In the genomic region with DNA sequence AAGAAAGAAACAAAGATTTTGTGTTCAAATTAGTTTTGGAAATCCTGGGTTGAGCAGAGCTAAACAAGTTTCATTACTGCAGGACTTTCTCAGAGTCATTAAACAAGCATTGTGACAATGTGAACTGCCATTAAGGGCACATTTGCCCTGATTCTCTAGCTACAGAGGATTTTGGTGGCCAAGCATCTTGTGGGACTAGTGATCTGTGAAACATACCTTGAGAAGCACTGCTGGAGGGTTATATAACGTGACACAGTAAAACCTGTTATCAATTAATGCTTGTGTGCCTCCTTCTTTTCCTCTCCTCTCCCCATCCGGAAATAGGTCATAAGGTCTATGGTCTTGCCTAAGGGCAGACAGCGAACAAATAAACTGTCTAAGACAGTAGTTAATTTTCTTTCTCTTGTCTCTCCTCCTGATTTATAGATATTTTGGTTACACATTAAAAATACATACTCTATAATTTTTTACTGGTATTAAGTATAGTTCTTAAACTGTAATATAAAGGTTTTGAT, we compare ENCODE assay signal across 22 cellular contexts.
"Had no signal": no experiment of that assay in that cellular context is flagged by ENCODE, and none has a peak within 500 bp of the region (broad histone marks: within the 10 kb centered on the region; RNA-seq: fewer than 3 reads in every experiment).

No MANE protein-coding gene starts in this region.

- H3K4me1 Mint-ChIP-seq: activated CD4-positive, alpha-beta memory T cell treated with anti-CD3 and anti-CD28 coated beads, Interleukin-2, amount 10 ng/mL, durations not matched to agents 7 days and 5 days; activated naive CD4-positive, alpha-beta T cell treated with anti-CD3 and anti-CD28 coated beads, Interleukin-2, amount 50 U/mL, for 24 hours had no signal

- FAIRE-seq: endometrium, keratinocyte, urothelium cell line had no signal

- H3K36me3 ChIP-seq: adrenal gland, colonic mucosa, left lung, tibial artery had no signal

- H3K36me3 Mint-ChIP-seq: naive thymus-derived CD8-positive, alpha-beta T cell had no signal

- H3K4me1 ChIP-seq: adrenal gland, colonic mucosa, left lung, tibial artery had no signal

- H3K4me3 Mint-ChIP-seq: activated CD4-positive, alpha-beta memory T cell treated with anti-CD3 and anti-CD28 coated beads, Interleukin-2, amount 10 ng/mL, durations not matched to agents 7 days and 5 days; activated naive CD4-positive, alpha-beta T cell treated with anti-CD3 and anti-CD28 coated beads, Interleukin-2, amount 50 U/mL, for 24 hours; activated T-cell treated with anti-CD3 and anti-CD28 coated beads, Interleukin-2, amount 50 U/mL, for 4 hours; naive thymus-derived CD8-positive, alpha-beta T cell had no signal

- H3K27ac ChIP-seq: adrenal gland, colonic mucosa, left lung, skin epidermis, tibial artery had no signal

- DNase-seq: activated CD4-positive, alpha-beta memory T cell treated with anti-CD3 and anti-CD28 coated beads, Interleukin-2, amount 10 ng/mL, durations not matched to agents 7 days and 5 days; activated CD4-positive, alpha-beta T cell treated with anti-CD3 and anti-CD28 coated beads for 4 hours; activated effector memory CD4-positive, alpha-beta T cell treated with Interleukin-2 at 50 U/mL for 16 hours; activated T-cell treated with anti-CD3 and anti-CD28 coated beads, Interleukin-2, amount 50 U/mL, for 4 hours; adrenal gland; colonic mucosa; hippocampal formation; left lung; mucosa of descending colon; naive thymus-derived CD8-positive, alpha-beta T cell; right cardiac atrium; stimulated activated CD4-positive, alpha-beta T cell treated with anti-CD3 and anti-CD28 coated beads, Interleukin-15, amount 100 ng/mL, for 24 hours; stimulated activated CD4-positive, alpha-beta T cell treated with anti-CD3 and anti-CD28 coated beads, Interleukin-4, amount 100 ng/mL, for 1 hour; stimulated activated naive CD4-positive, alpha-beta T cell; tibial artery had no signal

- ATAC-seq: activated T-cell treated with anti-CD3 and anti-CD28 coated beads, Interleukin-2, amount 50 U/mL, for 4 hours; esophagus mucosa; left lung; mucosa of descending colon; naive thymus-derived CD8-positive, alpha-beta T cell; right cardiac atrium had no signal

- H3K27me3 Mint-ChIP-seq: activated CD4-positive, alpha-beta memory T cell treated with anti-CD3 and anti-CD28 coated beads, Interleukin-2, amount 10 ng/mL, durations not matched to agents 7 days and 5 days; activated naive CD4-positive, alpha-beta T cell treated with anti-CD3 and anti-CD28 coated beads, Interleukin-2, amount 50 U/mL, for 24 hours had no signal

- H3K27ac Mint-ChIP-seq: activated CD4-positive, alpha-beta memory T cell treated with anti-CD3 and anti-CD28 coated beads, Interleukin-2, amount 10 ng/mL, durations not matched to agents 7 days and 5 days; activated naive CD4-positive, alpha-beta T cell treated with anti-CD3 and anti-CD28 coated beads, Interleukin-2, amount 50 U/mL, for 24 hours; naive thymus-derived CD8-positive, alpha-beta T cell; progenitor cell of endocrine pancreas had no signal

- H3K9me3 Mint-ChIP-seq: activated CD4-positive, alpha-beta memory T cell treated with anti-CD3 and anti-CD28 coated beads, Interleukin-2, amount 10 ng/mL, durations not matched to agents 7 days and 5 days; activated naive CD4-positive, alpha-beta T cell treated with anti-CD3 and anti-CD28 coated beads, Interleukin-2, amount 50 U/mL, for 24 hours; activated T-cell treated with anti-CD3 and anti-CD28 coated beads, Interleukin-2, amount 50 U/mL, for 4 hours had no signal

- H3K4me3 ChIP-seq: adrenal gland, colonic mucosa, left lung, mucosa of descending colon, skin epidermis, tibial artery had no signal

- H3K27me3 ChIP-seq: adrenal gland, colonic mucosa, left lung, tibial artery had no signal

- H3K9me3 ChIP-seq: adrenal gland, colonic mucosa, left lung, mucosa of descending colon, tibial artery had no signal
